In genomic region chr10:12699258-12699700, GRCh38 we compare ENCODE assay signal across 10 cellular contexts.
DNase-seq lines count a peak whose midpoint lies in the region; ATAC-seq and TF ChIP-seq lines count a peak whose summit lies in the region.
"Had no signal": no experiment of that assay in that cellular context is flagged by ENCODE, and none has a peak within 500 bp of the region (broad histone marks: within the 10 kb centered on the region; RNA-seq: fewer than 3 reads in every experiment).

No MANE protein-coding gene starts in this region.

- no peak overlapping the region for H3K4me3 Mint-ChIP-seq in activated T-cell treated with anti-CD3 and anti-CD28 coated beads, Interleukin-2, amount 50 U/mL, for 24 hours
- H3K4me3 Mint-ChIP-seq in T-cell, result no peak overlapping the region
- H3K4me3 Mint-ChIP-seq: brain had no signal

- H3K9me3 Mint-ChIP-seq in activated T-cell treated with anti-CD3 and anti-CD28 coated beads, Interleukin-2, amount 50 U/mL, for 24 hours, result no peaks in the 10 kb centered on the region
- no peaks in the 10 kb centered on the region for H3K9me3 Mint-ChIP-seq in T-cell

- H3K27me3 Mint-ChIP-seq in activated T-cell treated with anti-CD3 and anti-CD28 coated beads, Interleukin-2, amount 50 U/mL, for 24 hours, result no peaks in the 10 kb centered on the region
- no peaks in the 10 kb centered on the region for H3K27me3 Mint-ChIP-seq in T-cell
- H3K27me3 Mint-ChIP-seq: brain had no signal

- POLR2A ChIA-PET in T-cell (lab: Charles Lee), result no interaction called here

- peak overlapping the region; percentile 85 for H3K27ac Mint-ChIP-seq in activated T-cell treated with anti-CD3 and anti-CD28 coated beads, Interleukin-2, amount 50 U/mL, for 24 hours
- no peak overlapping the region for H3K27ac Mint-ChIP-seq in T-cell

- intact Hi-C loops in esophagus squamous epithelium (cut with DNase I) (no loop called here), transverse colon (cut with DNase I; ENCODE audit: low total_unique reads) (no loop called here)

- H3K27ac ChIP-seq in esophagus squamous epithelium (peak overlapping the region; percentile 59 to 80 (median 74)), mesenchymal stem cell (ENCODE audit: low read length, poor library complexity, severe bottlenecking) (peak overlapping the region; percentile 99), transverse colon (peak overlapping the region; percentile 68 to 86 (median 82))

- H3K14ac ChIP-seq in mesenchymal stem cell (ENCODE audit: low read length in 2 of 2), result no peak overlapping the region

- H2BK5ac ChIP-seq in mesenchymal stem cell (ENCODE audit: low read depth, low read length, poor library complexity, severe bottlenecking), result peak overlapping the region; percentile 97

- H2BK120ac ChIP-seq in mesenchymal stem cell (ENCODE audit: low read depth, low read length), result no peak overlapping the region

- H3K4me3 ChIP-seq in esophagus squamous epithelium, result no peak overlapping the region
- no peak overlapping the region for H3K4me3 ChIP-seq in mesenchymal stem cell (ENCODE audit: insufficient read depth in 1 of 2, low read depth in 1 of 2, low read length in 2 of 2)
- H3K4me3 ChIP-seq in transverse colon, result no peak overlapping the region

- H3K4me1 ChIP-seq in esophagus squamous epithelium (peaks cover 19 to 55% (median 41%) of the 10 kb centered on the region in 3 donors), mesenchymal stem cell (ENCODE audit: control insufficient read depth, insufficient read depth, low read depth, low read length) (peaks cover 20% of the 10 kb centered on the region), transverse colon (peaks cover 3 to 33% (median 21%) of the 10 kb centered on the region in 4 donors)

- H2AK5ac ChIP-seq in mesenchymal stem cell (ENCODE audit: low read length, severe bottlenecking), result no peak overlapping the region

- H3K4me1 Mint-ChIP-seq in activated T-cell treated with anti-CD3 and anti-CD28 coated beads, Interleukin-2, amount 50 U/mL, for 24 hours (ENCODE audit: low read depth), result peaks cover 40% of the 10 kb centered on the region
- peaks cover 2 to 10% (median 7%) of the 10 kb centered on the region in 3 donors for H3K4me1 Mint-ChIP-seq in T-cell

- H4K91ac ChIP-seq in mesenchymal stem cell (ENCODE audit: low read length), result no peak overlapping the region

- no peak for ATAC-seq in T-cell (replicated peaks in 1 of 4)

- H2AFZ ChIP-seq in mesenchymal stem cell (ENCODE audit: low read depth, low read length), result no peak overlapping the region

- H3K4me2 ChIP-seq in mesenchymal stem cell (ENCODE audit: low read length, poor library complexity, severe bottlenecking), result no peak overlapping the region

- DNase-seq in activated T-cell treated with anti-CD3 and anti-CD28 coated beads, Interleukin-2, amount 50 U/mL, for 24 hours, result no peak
- DNase-seq in activated T-cell treated with anti-CD3 and anti-CD28 coated beads, Interleukin-2, amount 50 U/mL, for 48 hours, result no peak
- no peak for DNase-seq in esophagus squamous epithelium (lab: John Stamatoyannopoulos, UW)
- DNase-seq in mesenchymal stem cell, result peak; percentile 67
- DNase-seq in transverse colon, result peak; percentile 25
- DNase-seq in T-cell, result no peak
- DNase-seq in NCI-H446 treated with DMSO at 0.1 percent for 48 hours (lab: John Stamatoyannopoulos, UW), result no peak
- no peak for DNase-seq in NCI-H510A (lab: John Stamatoyannopoulos, UW)
- DNase-seq: SHP77 treated with DMSO at 0.1 percent for 48 hours had no signal

- in situ Hi-C loops in transverse colon (cut with MboI; ENCODE audit: low pct_ligation_motif_present in 1 of 4, low pct_unique_long_range_greater_than_20kb in 1 of 4, low sequenced_read_pairs in 3 of 4), result no loop called here

- no peak for TF ChIP-seq EP300 in transverse colon (IDR thresholded peaks at IDR 0.05; ENCODE audit: low read depth)

- H2BK12ac ChIP-seq in mesenchymal stem cell (ENCODE audit: low read length in 2 of 2), result no peak overlapping the region

- peak overlapping the region; percentile 75 for H3K9ac ChIP-seq in mesenchymal stem cell (ENCODE audit: low read length)

- H3K36me3 ChIP-seq in esophagus squamous epithelium, result no peaks in the 10 kb centered on the region
- H3K36me3 ChIP-seq in mesenchymal stem cell (ENCODE audit: control insufficient read depth in 1 of 2, insufficient read depth in 2 of 2, low read depth in 1 of 2, low read length in 2 of 2), result no peaks in the 10 kb centered on the region
- H3K36me3 ChIP-seq in transverse colon, result no peaks in the 10 kb centered on the region

- TF ChIP-seq CTCF in esophagus squamous epithelium (IDR thresholded peaks at IDR 0.05) (no peak), transverse colon (IDR thresholded peaks at IDR 0.05) (no peak)

- H3K9me3 ChIP-seq in esophagus squamous epithelium (no peaks in the 10 kb centered on the region), mesenchymal stem cell (ENCODE audit: control insufficient read depth, low read length) (no peaks in the 10 kb centered on the region), transverse colon (no peaks in the 10 kb centered on the region)

- H3K18ac ChIP-seq in mesenchymal stem cell (ENCODE audit: low read depth in 1 of 2, low read length in 2 of 2), result no peak overlapping the region

- 18 to 28% methylated on average over 7 of the region's 7 CpGs for WGBS in esophagus squamous epithelium, 2 donors
- WGBS in mesenchymal stem cell, result 84% methylated on average over 7 of the region's 7 CpGs
- 31 to 41% methylated on average over 6 to 7 of the region's 7 CpGs for WGBS in transverse colon (ENCODE audit: low coverage in 1 of 2), 2 donors

- H3K4ac ChIP-seq in mesenchymal stem cell (ENCODE audit: low read depth in 1 of 2, low read length in 2 of 2), result no peak overlapping the region

- no peaks in the 10 kb centered on the region for H3K36me3 Mint-ChIP-seq in activated T-cell treated with anti-CD3 and anti-CD28 coated beads, Interleukin-2, amount 50 U/mL, for 24 hours (ENCODE audit: low read depth)
- peaks cover 15% of the 10 kb centered on the region for H3K36me3 Mint-ChIP-seq in T-cell

- H3K79me1 ChIP-seq in mesenchymal stem cell (replicated peaks; ENCODE audit: low read length, poor library complexity, severe bottlenecking), result peaks cover 13% of the 10 kb centered on the region

- H3K23ac ChIP-seq in mesenchymal stem cell (ENCODE audit: low read length in 2 of 2), result no peak overlapping the region

- H3K27me3 ChIP-seq in esophagus squamous epithelium (no peaks in the 10 kb centered on the region), mesenchymal stem cell (ENCODE audit: control insufficient read depth in 1 of 2, insufficient read depth in 1 of 2, low read length in 2 of 2) (no peaks in the 10 kb centered on the region), transverse colon (no peaks in the 10 kb centered on the region)

- no peak overlapping the region for H2BK15ac ChIP-seq in mesenchymal stem cell (ENCODE audit: low read depth, poor library complexity, severe bottlenecking)

- no peak overlapping the region for H4K8ac ChIP-seq in mesenchymal stem cell (ENCODE audit: low read length)

- CTCF ChIA-PET in T-cell (lab: Charles Lee), result interaction anchor here in 1 of 2 donors (0.6 to 0.7 kb wide), 2 partner anchors 11 to 16 kb away, joined by 3 read pairs; no protein-coding TSS in a partner anchor

- no peak for TF ChIP-seq POLR2A in esophagus squamous epithelium (IDR thresholded peaks at IDR 0.05)
- no peak for TF ChIP-seq POLR2A in transverse colon (IDR thresholded peaks at IDR 0.05)

Comparison
In these comparisons a context has a peak if more than half of its experiments do, and no peak if none do; other contexts are left out.
1. DNase-seq: peak in mesenchymal stem cell (single experiment) and transverse colon (single experiment); none in activated T-cell treated with anti-CD3 and anti-CD28 coated beads, Interleukin-2, amount 50 U/mL, for 24 hours (single experiment), activated T-cell treated with anti-CD3 and anti-CD28 coated beads, Interleukin-2, amount 50 U/mL, for 48 hours (0 of 2), esophagus squamous epithelium (single experiment), T-cell (0 of 34), NCI-H446 treated with DMSO at 0.1 percent for 48 hours (single experiment) and NCI-H510A (single experiment).
2. Peak in every context shown above with its lines, with median percentiles within 50 percentile points of each other: H3K27ac ChIP-seq.